ENCODE assay signal across 9 cellular contexts in the genomic region with DNA sequence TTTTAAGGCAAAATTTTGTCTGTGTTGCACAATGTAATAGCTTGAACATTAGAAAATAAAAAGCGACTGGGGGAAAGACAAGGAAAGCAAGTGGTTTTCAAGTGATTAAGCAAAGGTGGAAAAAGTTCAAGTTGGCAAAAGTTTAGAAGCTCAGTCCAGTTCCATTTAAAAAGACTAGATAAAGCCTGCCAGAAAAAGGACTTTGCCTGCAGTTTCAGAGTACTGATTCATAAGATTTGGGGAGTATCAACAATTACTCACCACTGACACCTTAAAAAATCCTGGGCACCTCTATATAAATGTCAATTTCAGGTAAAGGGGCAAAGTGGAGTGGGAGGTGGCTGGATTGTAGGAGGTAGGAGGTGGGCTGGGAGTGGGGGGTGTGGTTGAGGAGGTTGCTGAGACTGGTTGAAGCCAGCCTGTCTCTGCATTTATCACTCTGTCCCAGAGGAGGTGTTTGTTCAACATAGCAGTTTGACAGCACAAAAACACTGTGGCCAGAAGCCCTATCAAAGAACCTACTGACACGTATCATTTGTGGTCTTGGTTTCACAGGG. TPM values are rescaled to one million over a fixed set of nuclear protein-coding genes. Genes with fewer than 3 reads are reported as not detected.
DNase-seq lines count a peak whose midpoint lies in the region; ATAC-seq and TF ChIP-seq lines count a peak whose summit lies in the region.
"Had no signal": no experiment of that assay in that cellular context is flagged by ENCODE, and none has a peak within 500 bp of the region (broad histone marks: within the 10 kb centered on the region; RNA-seq: fewer than 3 reads in every experiment).

No MANE protein-coding gene starts in this region.

- H3K27me3 Mint-ChIP-seq in activated CD8-positive, alpha-beta memory T cell treated with anti-CD3 and anti-CD28 coated beads, Interleukin-2, amount 10 ng/mL, durations not matched to agents 7 days and 5 days, result no peaks in the 10 kb centered on the region

- intact Hi-C loops in breast epithelium (cut with DNase I; ENCODE audit: low total_unique reads) (no loop called here), tibial artery (cut with DNase I; ENCODE audit: low total_unique reads) (no loop called here)

- no peak overlapping the region for H3K4me3 Mint-ChIP-seq in activated CD8-positive, alpha-beta memory T cell treated with anti-CD3 and anti-CD28 coated beads, Interleukin-2, amount 10 ng/mL, durations not matched to agents 7 days and 5 days

- DNase-seq in activated CD8-positive, alpha-beta memory T cell treated with anti-CD3 and anti-CD28 coated beads, Interleukin-2, amount 10 ng/mL, durations not matched to agents 7 days and 5 days, result peak; percentile 61
- no peak for DNase-seq in activated CD8-positive, alpha-beta memory T cell treated with anti-CD3 and anti-CD28 coated beads, Interleukin-2, amount 50 U/mL, for 4 hours
- no peak for DNase-seq in breast epithelium (ENCODE audit: low spot score in 2 of 2)
- peak; percentile 67 for DNase-seq in medulla oblongata (ENCODE audit: extremely low spot score)
- no peak for DNase-seq in tibial artery
- DNase-seq in SIG-M5 treated with dmso at 0.1 percent for 504 hours (lab: John Stamatoyannopoulos, UW; ENCODE audit: unreplicated experiment), result no peak
- no peak for DNase-seq in activated T-cell treated with anti-CD3 and anti-CD28 coated beads, Interleukin-2, amount 50 U/mL, for 48 hours
- no peak for DNase-seq in SW480 (ENCODE audit: low spot score)
- DNase-seq: effector CD4-positive, alpha-beta T cell had no signal

- H3K4me1 ChIP-seq in breast epithelium, result no peaks in the 10 kb centered on the region
- H3K4me1 ChIP-seq in tibial artery, result peaks cover 0 to 91% (median 37%) of the 10 kb centered on the region in 4 donors

- H3K27ac ChIP-seq in breast epithelium (peak overlapping the region; percentile 2 to 81), tibial artery (peak overlapping the region; percentile 97 to 99)

- ATAC-seq in activated CD8-positive, alpha-beta memory T cell treated with anti-CD3 and anti-CD28 coated beads, Interleukin-2, amount 10 ng/mL, durations not matched to agents 7 days and 5 days, result peak; percentile 62

- peaks cover 19% of the 10 kb centered on the region for H3K36me3 Mint-ChIP-seq in activated CD8-positive, alpha-beta memory T cell treated with anti-CD3 and anti-CD28 coated beads, Interleukin-2, amount 10 ng/mL, durations not matched to agents 7 days and 5 days

- TF ChIP-seq CTCF in breast epithelium (IDR thresholded peaks at IDR 0.05) (no peak), tibial artery (IDR thresholded peaks at IDR 0.05) (no peak)

- H3K27me3 ChIP-seq in breast epithelium (no peaks in the 10 kb centered on the region), tibial artery (no peaks in the 10 kb centered on the region)

- CTCF ChIA-PET in activated CD8-positive, alpha-beta memory T cell treated with anti-CD3 and anti-CD28 coated beads, Interleukin-2, amount 10 ng/mL, durations not matched to agents 7 days and 5 days (lab: Charles Lee), result interaction anchor here (0.9 to 1.0 kb wide), 2 partner anchors 12 to 25 kb away, joined by 3 read pairs; no protein-coding TSS in a partner anchor

- no peak for TF ChIP-seq POLR2A in breast epithelium (IDR thresholded peaks at IDR 0.05)

- H3K4me3 ChIP-seq in breast epithelium, result peak overlapping the region in 1 of 3 donors; percentile 46
- H3K4me3 ChIP-seq in tibial artery, result peak overlapping the region in 1 of 2 donors; percentile 8

- H3K36me3 ChIP-seq in breast epithelium, result no peaks in the 10 kb centered on the region
- H3K36me3 ChIP-seq in tibial artery, result no peaks in the 10 kb centered on the region

- H3K27ac Mint-ChIP-seq in activated CD8-positive, alpha-beta memory T cell treated with anti-CD3 and anti-CD28 coated beads, Interleukin-2, amount 10 ng/mL, durations not matched to agents 7 days and 5 days, result peak overlapping the region; percentile 52

- peaks cover 58% of the 10 kb centered on the region for H3K4me1 Mint-ChIP-seq in activated CD8-positive, alpha-beta memory T cell treated with anti-CD3 and anti-CD28 coated beads, Interleukin-2, amount 10 ng/mL, durations not matched to agents 7 days and 5 days

- no peaks in the 10 kb centered on the region for H3K9me3 Mint-ChIP-seq in activated CD8-positive, alpha-beta memory T cell treated with anti-CD3 and anti-CD28 coated beads, Interleukin-2, amount 10 ng/mL, durations not matched to agents 7 days and 5 days (ENCODE audit: low read depth)

- H3K9me3 ChIP-seq in breast epithelium, result no peaks in the 10 kb centered on the region
- H3K9me3 ChIP-seq in tibial artery, result no peaks in the 10 kb centered on the region

RNA-seq across cellular contexts. Expression of a gene that starts 14.6 kb away (rescaled TPM):
- total RNA-seq in activated CD8-positive, alpha-beta memory T cell treated with anti-CD3 and anti-CD28 coated beads, Interleukin-2, amount 10 ng/mL, durations not matched to agents 7 days and 5 days, result 10 to 100 TPM; 40.4 to 40.9 TPM
- total RNA-seq in breast epithelium, result 100 to 1,000 TPM in 1 of 3 donors, 10 to 100 TPM in 2; 53.7 to 225 (median 83.2) TPM

Comparison
In these comparisons a context has a peak if more than half of its experiments do, and no peak if none do; other contexts are left out.
1. DNase-seq: peak in activated CD8-positive, alpha-beta memory T cell treated with anti-CD3 and anti-CD28 coated beads, Interleukin-2, amount 10 ng/mL, durations not matched to agents 7 days and 5 days (single experiment) and medulla oblongata (single experiment); none in activated CD8-positive, alpha-beta memory T cell treated with anti-CD3 and anti-CD28 coated beads, Interleukin-2, amount 50 U/mL, for 4 hours (single experiment), breast epithelium (0 of 2), tibial artery (0 of 2), SIG-M5 treated with dmso at 0.1 percent for 504 hours (single experiment), activated T-cell treated with anti-CD3 and anti-CD28 coated beads, Interleukin-2, amount 50 U/mL, for 48 hours (0 of 2) and SW480 (single experiment).